In the genomic region with DNA sequence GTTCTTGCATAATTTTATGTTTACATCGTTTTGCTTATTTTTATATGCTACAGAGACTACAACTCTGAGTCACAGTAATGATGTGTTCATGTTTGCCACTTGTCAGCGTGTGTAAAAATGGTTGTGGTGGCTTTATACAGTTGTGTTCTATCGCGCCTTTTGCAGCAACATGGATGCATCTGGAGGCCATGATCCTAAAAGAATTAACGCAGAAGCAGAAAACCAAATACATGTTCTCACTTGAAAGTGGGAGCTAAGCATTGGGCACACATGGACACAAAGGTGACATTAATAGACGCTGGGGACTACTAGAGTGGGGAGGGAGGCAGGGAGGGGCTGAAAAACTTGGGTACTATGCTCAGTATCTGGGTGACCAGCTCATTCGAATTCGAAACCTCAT, we compare ENCODE assay signal across 8 cellular contexts. TPM values are rescaled to one million over a fixed set of nuclear protein-coding genes. Genes with fewer than 3 reads are reported as not detected.
DNase-seq lines count a peak whose midpoint lies in the region; ATAC-seq and TF ChIP-seq lines count a peak whose summit lies in the region.

No MANE protein-coding gene starts in this region.

- no peak for ATAC-seq in naive thymus-derived CD4-positive, alpha-beta T cell
- no peak for ATAC-seq in GM18868 (IDR thresholded peaks at IDR 0.05; ENCODE audit: unreplicated experiment)

- CTCF ChIA-PET in naive thymus-derived CD4-positive, alpha-beta T cell (lab: Charles Lee): interaction anchor here (0.6 to 3.1 kb wide), 5 partner anchors 9 to 936 kb away, joined by 3 to 22 read pairs (median 5); a partner anchor contains a TSS

- H3K36me3 ChIP-seq in OCI-LY3 (replicated peaks; ENCODE audit: low read depth, low read length): peaks cover 20% of the 10 kb centered on the region
- H3K36me3 ChIP-seq in naive thymus-derived CD4-positive, alpha-beta T cell (ENCODE audit: control insufficient read depth in 2 of 3, insufficient read depth in 3 of 3, low read length in 3 of 3): peaks cover 6 to 22% (median 9%) of the 10 kb centered on the region in 3 experiments

- peak overlapping the region; percentile 91 to 100 (median 100) for H3K4me3 Mint-ChIP-seq in naive thymus-derived CD4-positive, alpha-beta T cell

- peak overlapping the region; percentile 99 to 100 (median 100) for H3K27ac Mint-ChIP-seq in naive thymus-derived CD4-positive, alpha-beta T cell

- TF ChIP-seq CTCF in OCI-LY3 (IDR thresholded peaks at IDR 0.05; ENCODE audit: low read depth, low read length): no peak

- H3K4me3 ChIP-seq in GM08714 (ENCODE audit: low read length) (peak overlapping the region; percentile 87), OCI-LY3 (ENCODE audit: low read length) (peak overlapping the region; percentile 93)
- H3K4me3 ChIP-seq in naive thymus-derived CD4-positive, alpha-beta T cell (ENCODE audit: low read length): peak overlapping the region; percentile 74

- H3K36me3 Mint-ChIP-seq in naive thymus-derived CD4-positive, alpha-beta T cell: peaks cover 4 to 24% (median 17%) of the 10 kb centered on the region in 5 donors

- H3K79me2 ChIP-seq in OCI-LY3 (ENCODE audit: low read length): peaks cover 26% of the 10 kb centered on the region

- peak overlapping the region; percentile 87 for H3K9ac ChIP-seq in OCI-LY3 (ENCODE audit: low read length)

- peak overlapping the region; percentile 95 for H3K27ac ChIP-seq in OCI-LY3 (ENCODE audit: low read length)
- H3K27ac ChIP-seq in caudate nucleus (ENCODE audit: low read depth, low read length): peak overlapping the region; percentile 97
- peak overlapping the region; percentile 90 for H3K27ac ChIP-seq in naive thymus-derived CD4-positive, alpha-beta T cell (ENCODE audit: low read depth, low read length)

- H4K20me1 ChIP-seq in OCI-LY3 (ENCODE audit: insufficient read depth, low read length): no peaks in the 10 kb centered on the region

- POLR2A ChIA-PET in naive thymus-derived CD4-positive, alpha-beta T cell (lab: Charles Lee): interaction anchor here (0.7 to 5.9 kb wide), 20 partner anchors 9 to 1546 kb away, joined by 3 to 110 read pairs (median 6); a partner anchor contains a TSS

- H3K4me2 ChIP-seq in OCI-LY3 (ENCODE audit: low read length): peak overlapping the region; percentile 82

- H3K27me3 Mint-ChIP-seq in naive thymus-derived CD4-positive, alpha-beta T cell: peaks cover 0 to 5% (median 3%) of the 10 kb centered on the region in 5 donors

- H3K9me3 Mint-ChIP-seq in naive thymus-derived CD4-positive, alpha-beta T cell: peaks cover 0 to 5% (median 0%) of the 10 kb centered on the region in 11 donors

- peaks cover 16% of the 10 kb centered on the region for H3K4me1 ChIP-seq in OCI-LY3 (ENCODE audit: low read length)
- peaks cover 17 to 28% of the 10 kb centered on the region in 2 donors for H3K4me1 ChIP-seq in naive thymus-derived CD4-positive, alpha-beta T cell (ENCODE audit: control insufficient read depth in 2 of 2, insufficient read depth in 2 of 2, low read length in 2 of 2)

- peak overlapping the region; percentile 92 for H2AFZ ChIP-seq in OCI-LY3 (ENCODE audit: low read depth, low read length)

- no peaks in the 10 kb centered on the region for H3K9me3 ChIP-seq in OCI-LY3 (ENCODE audit: insufficient read depth, low read length)
- H3K9me3 ChIP-seq in naive thymus-derived CD4-positive, alpha-beta T cell (ENCODE audit: control insufficient read depth in 2 of 3, low read length in 3 of 3): no peaks in the 10 kb centered on the region

- DNase-seq in caudate nucleus (lab: John Stamatoyannopoulos, UW) (peak in 2 of 61 donors; percentile 11 to 26), cerebellum (ENCODE audit: low spot score) (no peak), SW 1271 (lab: John Stamatoyannopoulos, UW) (no peak), 8988T (no peak)
- peak in 1 of 9 donors; percentile 38 for DNase-seq in naive thymus-derived CD4-positive, alpha-beta T cell

- H3K27me3 ChIP-seq in OCI-LY3 (ENCODE audit: low read depth, low read length): no peaks in the 10 kb centered on the region
- no peaks in the 10 kb centered on the region for H3K27me3 ChIP-seq in naive thymus-derived CD4-positive, alpha-beta T cell (ENCODE audit: control insufficient read depth in 2 of 2, insufficient read depth in 2 of 2, low read length in 2 of 2)

- intact Hi-C loops in naive thymus-derived CD4-positive, alpha-beta T cell (cut with micrococcal nuclease): loop anchor here (1.0 to 2.0 kb wide), 16 partner anchors 9 to 1546 kb away; a partner anchor contains a TSS

- H3K4me1 Mint-ChIP-seq in naive thymus-derived CD4-positive, alpha-beta T cell: peaks cover 25 to 57% (median 48%) of the 10 kb centered on the region in 7 donors

RNA-seq across cellular contexts. Expression of a gene that starts 1.0 kb away (rescaled TPM):
- total RNA-seq in naive thymus-derived CD4-positive, alpha-beta T cell: 100 to 1,000 TPM in 1 of 5 experiments, 10 to 100 TPM in 4; 39.0 to 102 (median 40.9) TPM
- 10 to 100 TPM; 38.7 to 53.4 TPM for polyA plus RNA-seq in naive thymus-derived CD4-positive, alpha-beta T cell
- total RNA-seq in cerebellum: 44.5 TPM

RNA-seq across cellular contexts. Expression of a gene that starts 9.7 kb away (rescaled TPM):
- total RNA-seq in naive thymus-derived CD4-positive, alpha-beta T cell: 10 to 100 TPM in 1 of 5 experiments, 1 to 10 TPM in 4; 4.9 to 16.4 (median 6.1) TPM
- 1 to 10 TPM; 6.9 to 8.1 TPM for polyA plus RNA-seq in naive thymus-derived CD4-positive, alpha-beta T cell
- total RNA-seq in cerebellum: 20.3 TPM

RNA-seq across cellular contexts. Expression of a gene that starts 39.6 kb away (rescaled TPM):
- total RNA-seq in naive thymus-derived CD4-positive, alpha-beta T cell: 10 to 100 TPM in 3 of 5 experiments, 1 to 10 TPM in 2; 5.0 to 13.5 (median 11.5) TPM
- 1 to 10 TPM; 8.9 to 9.3 TPM for polyA plus RNA-seq in naive thymus-derived CD4-positive, alpha-beta T cell
- total RNA-seq in cerebellum: 27.3 TPM

RNA-seq across cellular contexts. Expression of a gene that starts 39.9 kb away (rescaled TPM):
- 1 to 10 TPM; 1.2 to 3.5 (median 2.9) TPM for total RNA-seq in naive thymus-derived CD4-positive, alpha-beta T cell
- polyA plus RNA-seq in naive thymus-derived CD4-positive, alpha-beta T cell: under 1 TPM; 0.34 to 0.79 TPM
- 3.6 TPM for total RNA-seq in cerebellum
